16 cellular contexts compared by ENCODE assay signal in the genomic region with DNA sequence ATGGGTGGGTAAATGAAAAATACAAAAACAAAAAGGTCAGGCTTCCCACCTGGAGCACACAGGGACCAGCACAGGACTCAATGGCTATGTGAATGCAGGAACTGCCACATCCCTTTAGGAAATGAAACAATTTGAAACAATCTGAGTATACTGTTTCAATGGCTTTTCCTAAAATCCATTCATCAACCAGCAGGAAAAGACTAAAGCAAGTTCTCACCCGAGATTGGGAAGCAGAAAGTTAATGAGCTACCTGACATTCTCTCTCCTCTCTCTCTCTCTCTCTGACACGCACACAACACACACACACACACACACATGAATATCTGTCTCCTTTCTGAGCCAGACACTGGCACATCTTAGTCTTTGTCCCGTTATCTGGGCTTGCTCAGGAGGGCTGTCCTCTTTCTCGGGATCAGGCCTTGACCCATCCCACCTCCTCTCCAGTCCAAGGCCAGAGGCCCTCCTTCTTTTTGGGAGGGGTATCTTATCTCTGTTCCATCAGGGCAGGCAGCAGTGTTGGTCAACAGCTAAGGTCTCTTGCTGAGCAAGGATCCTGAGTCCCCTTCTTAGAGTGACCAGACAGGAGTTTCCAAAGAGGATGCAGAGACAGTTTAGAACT. TPM values are rescaled to one million over a fixed set of nuclear protein-coding genes. Genes with fewer than 3 reads are reported as not detected.
DNase-seq lines count a peak whose midpoint lies in the region; ATAC-seq, FAIRE-seq and TF ChIP-seq lines count a peak whose summit lies in the region.
"Had no signal": no experiment of that assay in that cellular context is flagged by ENCODE, and none has a peak within 500 bp of the region (broad histone marks: within the 10 kb centered on the region; RNA-seq: fewer than 3 reads in every experiment).

No MANE protein-coding gene starts in this region.

- H3K9me3 ChIP-seq in Loucy (ENCODE audit: insufficient read depth, low read depth, low read length) (no peaks in the 10 kb centered on the region), endothelial cell of umbilical vein (replicated peaks; ENCODE audit: control insufficient read depth, insufficient read depth, low read length) (no peaks in the 10 kb centered on the region), muscle layer of colon (ENCODE audit: low read length) (no peaks in the 10 kb centered on the region), testis (no peaks in the 10 kb centered on the region)
- H3K9me3 ChIP-seq: MG63 had no signal

- H2AFZ ChIP-seq in Loucy (ENCODE audit: low read length) = no peak overlapping the region
- peak overlapping the region; percentile 12 for H2AFZ ChIP-seq in endothelial cell of umbilical vein (ENCODE audit: low read depth, low read length)

- WGBS in testis, 2 donors = 45 to 46% methylated on average over 4 of the region's 4 CpGs

- no peaks in the 10 kb centered on the region; the same call in 1 of the 2 replicates for H3F3A ChIP-seq in Loucy (ENCODE audit: low read depth)

- H3K79me2 ChIP-seq in Loucy (ENCODE audit: insufficient read depth, low read length) = no peaks in the 10 kb centered on the region
- H3K79me2 ChIP-seq in endothelial cell of umbilical vein (ENCODE audit: control insufficient read depth, insufficient read depth, low read length) = no peaks in the 10 kb centered on the region

- CTCF ChIA-PET in endothelial cell of umbilical vein (lab: Charles Lee) = interaction anchor here (0.8 to 3.2 kb wide), 9 partner anchors 10 to 130 kb away, joined by 3 to 17 read pairs (median 4); no protein-coding TSS in a partner anchor

- H3K4me3 ChIP-seq in Loucy (ENCODE audit: low read length, poor library complexity, severe bottlenecking) (peak overlapping the region; percentile 41), endothelial cell of umbilical vein (replicated peaks in 1 of 3; ENCODE audit: insufficient read depth in 1 of 3, low read depth in 1 of 3, low read length in 3 of 3) (no peak overlapping the region), muscle layer of colon (ENCODE audit: low read depth in 1 of 2, low read length in 2 of 2) (peak overlapping the region in 1 of 2 donors; percentile 17), testis (no peak overlapping the region)
- H3K4me3 ChIP-seq: MG63 had no signal

- no peaks in the 10 kb centered on the region for H3K27me3 ChIP-seq in Loucy (ENCODE audit: insufficient read depth, low read length, poor library complexity, severe bottlenecking)
- H3K27me3 ChIP-seq in endothelial cell of umbilical vein (ENCODE audit: control insufficient read depth in 2 of 2, insufficient read depth in 2 of 2, low read length in 2 of 2) = no peaks in the 10 kb centered on the region
- no peaks in the 10 kb centered on the region for H3K27me3 ChIP-seq in muscle layer of colon (ENCODE audit: control insufficient read depth in 1 of 2, insufficient read depth in 2 of 2, low read length in 2 of 2)
- no peaks in the 10 kb centered on the region for H3K27me3 ChIP-seq in testis
- H3K27me3 ChIP-seq: MG63 had no signal

- TF ChIP-seq CTCF in Loucy (conservative IDR thresholded peaks at IDR 0.05; ENCODE audit: low read length) (no peak), endothelial cell of umbilical vein (IDR thresholded peaks at IDR 0.05; ENCODE audit: extremely low read depth in 1 of 2, insufficient read depth in 1 of 2, low read depth in 1 of 2, low read length in 2 of 2) (no peak), testis (IDR thresholded peaks at IDR 0.05) (no peak)

- POLR2A ChIA-PET in endothelial cell of umbilical vein (lab: Charles Lee) = no interaction called here

- TF ChIP-seq POLR2A in endothelial cell of umbilical vein (IDR thresholded peaks at IDR 0.05; ENCODE audit: low read depth, low read length) (no peak), testis (IDR thresholded peaks at IDR 0.05) (no peak)

- TSS peak; percentile 45 for BruUV-seq in endothelial cell of umbilical vein (replicated peaks; lab: Mats Ljungman, UMichigan)

- H3K36me3 ChIP-seq in Loucy (ENCODE audit: insufficient read depth, low read length) (no peaks in the 10 kb centered on the region), endothelial cell of umbilical vein (ENCODE audit: control insufficient read depth in 2 of 2, extremely low read depth in 1 of 2, insufficient read depth in 2 of 2, low read length in 2 of 2) (no peaks in the 10 kb centered on the region), muscle layer of colon (ENCODE audit: insufficient read depth, low read length) (no peaks in the 10 kb centered on the region), testis (ENCODE audit: low read depth, missing control alignments) (no peaks in the 10 kb centered on the region)
- H3K36me3 ChIP-seq: MG63 had no signal

- H4K20me1 ChIP-seq in Loucy (ENCODE audit: insufficient read depth, low read length, poor library complexity, severe bottlenecking) (no peaks in the 10 kb centered on the region), endothelial cell of umbilical vein (replicated peaks; ENCODE audit: control insufficient read depth, extremely low read depth, insufficient read depth, low read length) (no peaks in the 10 kb centered on the region)

- DNase-seq in endothelial cell of umbilical vein (ENCODE audit: low read depth, low spot score) (peak; percentile 50), testis (no peak), midbrain (lab: John Stamatoyannopoulos, UW) (no peak), anterior cingulate cortex (lab: John Stamatoyannopoulos, UW) (no peak), RKO (ENCODE audit: low spot score) (no peak)
- DNase-seq: activated CD8-positive, alpha-beta memory T cell treated with anti-CD3 and anti-CD28 coated beads for 24 hours; CD4-positive, CD25-positive, alpha-beta regulatory T cell; head of caudate nucleus; MG63; NCI-H226 had no signal

- H3K4me1 ChIP-seq in Loucy (ENCODE audit: insufficient read depth, low read length, poor library complexity, severe bottlenecking) (peaks cover 48% of the 10 kb centered on the region), endothelial cell of umbilical vein (ENCODE audit: control insufficient read depth, extremely low read depth, insufficient read depth, low read length) (peaks cover 54% of the 10 kb centered on the region), muscle layer of colon (ENCODE audit: insufficient read depth, low read length) (peaks cover 33% of the 10 kb centered on the region), testis (peaks cover 26% of the 10 kb centered on the region)

- no peaks in the 10 kb centered on the region for H3K9me2 ChIP-seq in Loucy (replicated peaks; ENCODE audit: low read depth, low read length)

- H3K9ac ChIP-seq in Loucy (ENCODE audit: low read depth, low read length, poor library complexity, severe bottlenecking) = no peak overlapping the region
- H3K9ac ChIP-seq in endothelial cell of umbilical vein (replicated peaks; ENCODE audit: extremely low read depth, insufficient read depth, low read length) = peak overlapping the region; percentile 92
- no peak overlapping the region for H3K9ac ChIP-seq in muscle layer of colon (ENCODE audit: low read length)

- dilution Hi-C loops in endothelial cell of umbilical vein (cut with MboI; ENCODE audit: extremely low pct_ligation_motif_present, low sequenced_read_pairs) = no loop called here

- ATAC-seq in HG03280 (IDR thresholded peaks at IDR 0.05; ENCODE audit: unreplicated experiment) = no peak

- H3K4me2 ChIP-seq in Loucy (ENCODE audit: low read depth, low read length, poor library complexity, severe bottlenecking) (peak overlapping the region; percentile 72), endothelial cell of umbilical vein (ENCODE audit: insufficient read depth, low read length) (peak overlapping the region; percentile 67)

- H3K27ac ChIP-seq in endothelial cell of umbilical vein (ENCODE audit: insufficient read depth, low read depth, low read length) (peak overlapping the region; percentile 99), muscle layer of colon (ENCODE audit: low read depth, low read length) (peak overlapping the region; percentile 54), testis (peak overlapping the region; percentile 56 to 77)

- no peaks in the 10 kb centered on the region for H3K9me1 ChIP-seq in endothelial cell of umbilical vein (replicated peaks; ENCODE audit: control insufficient read depth, extremely low read depth, insufficient read depth, low read length)

- intact Hi-C loops in endothelial cell of umbilical vein (cut with micrococcal nuclease) = loop anchor here (1.0 kb wide), 3 partner anchors 12 to 80 kb away; no protein-coding TSS in a partner anchor
- intact Hi-C loops in testis (cut with DNase I; ENCODE audit: low total_unique reads) = no loop called here

- FAIRE-seq in endothelial cell of umbilical vein (lab: Jason Lieb, UNC) = peak; percentile 80

RNA-seq across cellular contexts. Expression of gene LRRFIP1, which starts 11.6 kb away (rescaled TPM):
- total RNA-seq in endothelial cell of umbilical vein (162 and 179 TPM in 2 replicates), testis (10 to 100 TPM; 25.5 to 33.5 TPM)
- polyA plus RNA-seq in endothelial cell of umbilical vein (29.4 and 39.2 TPM in 2 replicates), testis (ENCODE audit: insufficient read depth, low read depth, low replicate concordance) (17.4 TPM)
- 58.3 and 61.7 TPM in 2 replicates for polyA plus RNA-seq in endothelial cell of umbilical vein (2011; cell fraction: cytosol; rRNA removed)
- 115 and 146 TPM in 2 replicates for polyA plus RNA-seq in endothelial cell of umbilical vein (2011; cell fraction: nucleus; rRNA removed)
- polyA plus RNA-seq in endothelial cell of umbilical vein (2012) = 111 and 127 TPM in 2 replicates
- 59.4 and 60.0 TPM in 2 replicates for polyA minus RNA-seq in endothelial cell of umbilical vein
- polyA minus RNA-seq in endothelial cell of umbilical vein (2011; cell fraction: cytosol; rRNA and poly(A)+ RNA removed) = 19.9 TPM
- polyA minus RNA-seq in endothelial cell of umbilical vein (2011; cell fraction: nucleus; rRNA and poly(A)+ RNA removed) = 105 and 131 TPM in 2 replicates

RNA-seq across cellular contexts. Expression of gene RAB17, which starts 25.2 kb away (rescaled TPM):
- total RNA-seq in endothelial cell of umbilical vein (0.55 and 0.77 TPM in 2 replicates), testis (1 to 10 TPM; 3.2 TPM)
- polyA plus RNA-seq in endothelial cell of umbilical vein (0.37 and 0.41 TPM in 2 replicates), testis (ENCODE audit: insufficient read depth, low read depth, low replicate concordance) (6.3 TPM)
- polyA plus RNA-seq in endothelial cell of umbilical vein (2011; cell fraction: cytosol; rRNA removed) = 0.19 and 0.56 TPM in 2 replicates
- polyA plus RNA-seq in endothelial cell of umbilical vein (2011; cell fraction: nucleus; rRNA removed) = 1.3 and 1.8 TPM in 2 replicates
- polyA plus RNA-seq in endothelial cell of umbilical vein (2012) = 0.16 TPM in 1 of 2 replicates, not detected in the other
- polyA minus RNA-seq in endothelial cell of umbilical vein = 0.51 and 0.63 TPM in 2 replicates
- 2.3 TPM for polyA minus RNA-seq in endothelial cell of umbilical vein (2011; cell fraction: cytosol; rRNA and poly(A)+ RNA removed)
- 1.0 and 1.3 TPM in 2 replicates for polyA minus RNA-seq in endothelial cell of umbilical vein (2011; cell fraction: nucleus; rRNA and poly(A)+ RNA removed)
- total RNA-seq: CD4-positive, CD25-positive, alpha-beta regulatory T cell had no signal
- polyA plus RNA-seq: CD4-positive, CD25-positive, alpha-beta regulatory T cell had no signal

RNA-seq across cellular contexts. Expression of gene PRLH, which starts 49.4 kb away (rescaled TPM):
- not detected in 2 replicates for total RNA-seq in endothelial cell of umbilical vein
- polyA plus RNA-seq in endothelial cell of umbilical vein = not detected in 2 replicates
- not detected in 2 replicates for polyA plus RNA-seq in endothelial cell of umbilical vein (2011; cell fraction: cytosol; rRNA removed)
- polyA plus RNA-seq in endothelial cell of umbilical vein (2011; cell fraction: nucleus; rRNA removed) = not detected in 2 replicates
- not detected in 2 replicates for polyA plus RNA-seq in endothelial cell of umbilical vein (2012)
- polyA minus RNA-seq in endothelial cell of umbilical vein = not detected in 2 replicates
- not detected for polyA minus RNA-seq in endothelial cell of umbilical vein (2011; cell fraction: cytosol; rRNA and poly(A)+ RNA removed)
- not detected in 2 replicates for polyA minus RNA-seq in endothelial cell of umbilical vein (2011; cell fraction: nucleus; rRNA and poly(A)+ RNA removed)
- not detected for total RNA-seq in testis
- not detected for polyA plus RNA-seq in testis (ENCODE audit: insufficient read depth, low read depth, low replicate concordance)
- total RNA-seq: CD4-positive, CD25-positive, alpha-beta regulatory T cell; mesenteric fat pad; RPMI7951; sciatic nerve had no signal
- polyA plus RNA-seq: CD4-positive, CD25-positive, alpha-beta regulatory T cell had no signal
